Comparison of ENCODE assay signal across 19 cellular contexts in genomic region chr3:12716605-12717121, GRCh38. TPM values are rescaled to one million over a fixed set of nuclear protein-coding genes. Genes with fewer than 3 reads are reported as not detected.
DNase-seq lines count a peak whose midpoint lies in the region; ATAC-seq, FAIRE-seq and TF ChIP-seq lines count a peak whose summit lies in the region.
"Had no signal": no experiment of that assay in that cellular context is flagged by ENCODE, and none has a peak within 500 bp of the region (broad histone marks: within the 10 kb centered on the region; RNA-seq: fewer than 3 reads in every experiment).

No MANE protein-coding gene starts in this region.

- no peak overlapping the region for H3K4me2 ChIP-seq in keratinocyte (ENCODE audit: control insufficient read depth, extremely low read depth, insufficient read depth, low read depth, low read length)

- peaks cover 4% of the 10 kb centered on the region for H3K4me1 ChIP-seq in keratinocyte (ENCODE audit: control insufficient read depth, extremely low read depth, insufficient read depth, low read length)

- TF ChIP-seq CTCF in astrocyte of the spinal cord (IDR thresholded peaks at IDR 0.05; ENCODE audit: low read depth, low read length) (no peak), keratinocyte (optimal IDR thresholded peaks at IDR 0.05 in 1 of 3, IDR thresholded peaks at IDR 0.05 in 1 of 3, conservative IDR thresholded peaks at IDR 0.05 in 1 of 3; ENCODE audit: extremely low read depth in 1 of 3, insufficient read depth in 2 of 3, low read length in 3 of 3) (no peak)

- no peaks in the 10 kb centered on the region for H4K20me1 ChIP-seq in keratinocyte (ENCODE audit: control insufficient read depth, extremely low read depth, insufficient read depth, low read length)

- H3K9ac ChIP-seq in keratinocyte (ENCODE audit: control insufficient read depth, extremely low read depth, insufficient read depth, low read length), result no peak overlapping the region

- H3K9me3 ChIP-seq in keratinocyte (ENCODE audit: control insufficient read depth, low read depth, low read length), result no peaks in the 10 kb centered on the region
- H3K9me3 ChIP-seq: spleen had no signal

- peak overlapping the region; percentile 26 for H2AFZ ChIP-seq in keratinocyte (ENCODE audit: control insufficient read depth, low read length)

- H3K4me3 ChIP-seq in astrocyte of the spinal cord (ENCODE audit: low read depth, low read length) (no peak overlapping the region), keratinocyte (ENCODE audit: control insufficient read depth in 2 of 3, extremely low read depth in 1 of 3, insufficient read depth in 2 of 3, low read depth in 1 of 3, low read length in 3 of 3) (no peak overlapping the region)
- H3K4me3 ChIP-seq: spleen had no signal

- no peaks in the 10 kb centered on the region for H3K36me3 ChIP-seq in keratinocyte (ENCODE audit: control insufficient read depth in 2 of 2, extremely low read depth in 1 of 2, insufficient read depth in 2 of 2, low read length in 2 of 2)
- H3K36me3 ChIP-seq: spleen had no signal

- dilution Hi-C loops in keratinocyte (cut with MboI; ENCODE audit: extremely low pct_ligation_motif_present, low sequenced_read_pairs), result no loop called here

- no peak for FAIRE-seq in keratinocyte (lab: Jason Lieb, UNC)
- FAIRE-seq: colon had no signal

- H3K27me3 ChIP-seq in keratinocyte (ENCODE audit: control insufficient read depth, extremely low read depth, insufficient read depth, low read length), result no peaks in the 10 kb centered on the region
- H3K27me3 ChIP-seq: spleen had no signal

- in situ Hi-C loops in KBM-7 (cut with MboI; ENCODE audit: low pct_unique_long_range_greater_than_20kb, low sequenced_read_pairs) (no loop called here), astrocyte of the spinal cord (cut with HindIII; ENCODE audit: low sequenced_read_pairs) (no loop called here)

- no peaks in the 10 kb centered on the region for H3K79me2 ChIP-seq in keratinocyte (ENCODE audit: control insufficient read depth, insufficient read depth, low read length)

- H3K27ac ChIP-seq in keratinocyte (ENCODE audit: control insufficient read depth, insufficient read depth, low read length), result no peak overlapping the region

- H3K9me1 ChIP-seq in keratinocyte (ENCODE audit: control insufficient read depth, extremely low read depth, insufficient read depth, low read length), result no peaks in the 10 kb centered on the region

- DNase-seq in AG08395 (ENCODE audit: low spot score), result peak; percentile 9
- peak; percentile 24 for DNase-seq in KBM-7
- peak; percentile 12 for DNase-seq in astrocyte of the spinal cord (ENCODE audit: low read depth, low spot score)
- no peak for DNase-seq in keratinocyte (ENCODE audit: low read depth, low spot score)
- no peak for DNase-seq in NCI-H2107 (lab: John Stamatoyannopoulos, UW)
- no peak for DNase-seq in SHP77 (lab: John Stamatoyannopoulos, UW)
- DNase-seq: activated CD4-positive, alpha-beta memory T cell treated with anti-CD3 and anti-CD28 coated beads for 36 hours; amniotic stem cell; hypothalamus; KG1; left cardiac atrium; NCI-H1436; NCI-H446; posterior cingulate gyrus; spleen; stimulated activated naive CD8-positive, alpha-beta T cell treated with anti-CD3 and anti-CD28 coated beads, Interleukin-15, amount 100 ng/mL, for 72 hours had no signal

- ATAC-seq in GM18520 (IDR thresholded peaks at IDR 0.05; ENCODE audit: unreplicated experiment) (no peak), GM21717 (IDR thresholded peaks at IDR 0.05; ENCODE audit: unreplicated experiment) (no peak)
- ATAC-seq: left cardiac atrium; stimulated activated naive CD8-positive, alpha-beta T cell treated with anti-CD3 and anti-CD28 coated beads, Interleukin-15, amount 100 ng/mL, for 72 hours had no signal

RNA-seq across cellular contexts. Expression of gene TMEM40, which starts 42.4 kb away (rescaled TPM):
- polyA plus RNA-seq in keratinocyte, result 240 to 475 TPM (median 311 TPM) in 3 replicates
- 136 TPM for polyA plus RNA-seq in keratinocyte (2011; ENCODE audit: low read depth)
- 340 and 375 TPM in 2 replicates for polyA plus RNA-seq in keratinocyte (2011; cell fraction: cytosol; rRNA removed)
- polyA plus RNA-seq in keratinocyte (2011; cell fraction: nucleus; rRNA removed), result 382 and 436 TPM in 2 replicates
- 345 and 384 TPM in 2 replicates for polyA plus RNA-seq in keratinocyte (2012; ENCODE audit: low replicate concordance)
- polyA minus RNA-seq in keratinocyte, result 209 to 387 TPM (median 321 TPM) in 3 replicates
- polyA minus RNA-seq in keratinocyte (2011; cell fraction: cytosol; rRNA and poly(A)+ RNA removed), result 242 TPM
- polyA minus RNA-seq in keratinocyte (2011; cell fraction: nucleus; rRNA and poly(A)+ RNA removed), result 106 and 129 TPM in 2 replicates

RNA-seq across cellular contexts. Expression of gene RAF1, which starts 52.7 kb away (rescaled TPM):
- 68.3 to 92.4 TPM (median 80.1 TPM) in 3 replicates for polyA plus RNA-seq in keratinocyte
- 37.3 TPM for polyA plus RNA-seq in keratinocyte (2011; ENCODE audit: low read depth)
- 52.7 and 76.6 TPM in 2 replicates for polyA plus RNA-seq in keratinocyte (2011; cell fraction: cytosol; rRNA removed)
- 99.3 and 102 TPM in 2 replicates for polyA plus RNA-seq in keratinocyte (2011; cell fraction: nucleus; rRNA removed)
- 44.5 and 52.1 TPM in 2 replicates for polyA plus RNA-seq in keratinocyte (2012; ENCODE audit: low replicate concordance)
- polyA minus RNA-seq in keratinocyte, result 78.9 to 152 TPM (median 116 TPM) in 3 replicates
- 64.5 TPM for polyA minus RNA-seq in keratinocyte (2011; cell fraction: cytosol; rRNA and poly(A)+ RNA removed)
- 72.2 and 98.4 TPM in 2 replicates for polyA minus RNA-seq in keratinocyte (2011; cell fraction: nucleus; rRNA and poly(A)+ RNA removed)

Comparison
In these comparisons a context has a peak if more than half of its experiments do, and no peak if none do; other contexts are left out.
1. DNase-seq: peak in AG08395 (single experiment), KBM-7 (single experiment) and astrocyte of the spinal cord (single experiment); none in keratinocyte (single experiment), NCI-H2107 (single experiment) and SHP77 (0 of 2).